In the genomic region with DNA sequence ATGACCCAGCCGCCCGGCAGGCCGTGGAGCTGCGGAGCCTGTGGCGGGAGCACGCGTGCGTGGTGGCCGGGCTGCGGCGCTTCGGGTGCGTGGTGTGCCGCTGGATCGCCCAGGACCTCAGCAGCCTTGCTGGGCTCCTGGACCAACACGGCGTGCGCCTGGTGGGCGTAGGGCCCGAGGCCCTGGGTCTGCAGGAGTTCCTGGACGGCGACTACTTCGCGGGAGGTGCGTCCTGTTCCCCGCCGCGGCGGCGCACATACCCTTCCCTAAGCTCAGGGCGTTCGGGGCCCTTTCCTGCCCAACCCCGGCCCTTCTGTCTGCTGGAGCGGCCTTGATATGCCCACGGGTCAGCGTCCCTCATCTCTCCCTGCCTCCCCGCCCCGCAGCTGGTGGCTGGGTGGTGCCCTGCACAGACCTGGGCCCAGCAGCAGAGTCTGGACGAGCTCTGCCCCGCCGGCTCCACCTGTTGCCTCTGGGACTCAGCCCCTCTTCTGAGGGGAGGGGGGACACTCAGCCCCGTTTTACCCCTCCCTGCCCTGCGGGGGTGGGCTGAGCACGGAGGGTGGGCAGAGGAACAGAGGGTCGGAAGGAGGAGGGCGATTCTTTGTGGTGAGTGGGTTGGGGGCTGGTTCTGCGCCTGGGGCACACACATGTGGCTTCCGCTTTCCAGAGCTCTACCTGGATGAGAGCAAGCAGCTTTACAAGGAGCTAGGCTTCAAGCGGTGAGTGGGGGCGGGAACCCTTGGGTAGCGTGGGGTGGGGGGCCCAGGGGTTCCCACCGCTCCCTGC, we compare ENCODE assay signal across 8 cellular contexts. TPM values are rescaled to one million over a fixed set of nuclear protein-coding genes. Genes with fewer than 3 reads are reported as not detected.
DNase-seq lines count a peak whose midpoint lies in the region; ATAC-seq lines count a peak whose summit lies in the region.

No MANE protein-coding gene starts in this region.

- no peaks in the 10 kb centered on the region for H3K27me3 Mint-ChIP-seq in activated T-helper 2 cell treated with anti-CD3 and anti-CD28 coated beads, Interferon-gamma antibody, Interleukin-2, Interleukin-4, amounts not matched to agents 10 μg/mL and 5 μg/mL and 100 μg/mL, durations not matched to agents 14 hours and 24 hours and 36 hours (ENCODE audit: low read depth)

- no peaks in the 10 kb centered on the region for H3K9me3 Mint-ChIP-seq in activated T-helper 2 cell treated with anti-CD3 and anti-CD28 coated beads, Interferon-gamma antibody, Interleukin-2, Interleukin-4, amounts not matched to agents 10 μg/mL and 5 μg/mL and 100 μg/mL, durations not matched to agents 14 hours and 24 hours and 36 hours

- H3K4me1 Mint-ChIP-seq in activated T-helper 2 cell treated with anti-CD3 and anti-CD28 coated beads, Interferon-gamma antibody, Interleukin-2, Interleukin-4, amounts not matched to agents 10 μg/mL and 5 μg/mL and 100 μg/mL, durations not matched to agents 14 hours and 24 hours and 36 hours (ENCODE audit: low read depth): peaks cover 28% of the 10 kb centered on the region

- H3K36me3 Mint-ChIP-seq in activated T-helper 2 cell treated with anti-CD3 and anti-CD28 coated beads, Interferon-gamma antibody, Interleukin-2, Interleukin-4, amounts not matched to agents 10 μg/mL and 5 μg/mL and 100 μg/mL, durations not matched to agents 14 hours and 24 hours and 36 hours (ENCODE audit: low read depth): peaks cover 15% of the 10 kb centered on the region

- peak overlapping the region; percentile 66 for H3K4me3 Mint-ChIP-seq in activated T-helper 2 cell treated with anti-CD3 and anti-CD28 coated beads, Interferon-gamma antibody, Interleukin-2, Interleukin-4, amounts not matched to agents 10 μg/mL and 5 μg/mL and 100 μg/mL, durations not matched to agents 14 hours and 24 hours and 36 hours (ENCODE audit: low read depth)

- H3K4me3 ChIP-seq in GM08714 (ENCODE audit: low read length) (peak overlapping the region; percentile 67; the same call in 1 of the 2 replicates), skin epidermis (peak overlapping the region; percentile 66 to 89 (median 77))

- intact Hi-C loops in activated T-helper 2 cell treated with anti-CD3 and anti-CD28 coated beads, Interferon-gamma antibody, Interleukin-2, Interleukin-4, amounts not matched to agents 10 μg/mL and 5 μg/mL and 100 μg/mL, durations not matched to agents 14 hours and 24 hours and 36 hours (cut with micrococcal nuclease): no loop called here

- peak; percentile 45 for DNase-seq in HT-29 (ENCODE audit: low spot score)
- DNase-seq in activated T-helper 2 cell treated with anti-CD3 and anti-CD28 coated beads, Interferon-gamma antibody, Interleukin-2, Interleukin-4, amounts not matched to agents 10 μg/mL and 5 μg/mL and 100 μg/mL, durations not matched to agents 14 hours and 24 hours and 36 hours (ENCODE audit: low spot score): peak; percentile 29
- peak; percentile 61 for DNase-seq in hepatic stellate cell (ENCODE audit: low spot score)
- DNase-seq in NCI-H2081 treated with DMSO at 0.1 percent for 48 hours (lab: John Stamatoyannopoulos, UW): no peak

- no peak for ATAC-seq in HG03457 (IDR thresholded peaks at IDR 0.05; ENCODE audit: unreplicated experiment)
- ATAC-seq in GM18520 (IDR thresholded peaks at IDR 0.05; ENCODE audit: unreplicated experiment): no peak

- no peak overlapping the region for H3K27ac Mint-ChIP-seq in activated T-helper 2 cell treated with anti-CD3 and anti-CD28 coated beads, Interferon-gamma antibody, Interleukin-2, Interleukin-4, amounts not matched to agents 10 μg/mL and 5 μg/mL and 100 μg/mL, durations not matched to agents 14 hours and 24 hours and 36 hours

- peak overlapping the region; percentile 14 to 99 (median 95) for H3K27ac ChIP-seq in skin epidermis

RNA-seq across cellular contexts. Expression of a gene that starts 0.7 kb away (rescaled TPM):
- 90.1 and 101 TPM in 2 replicates for total RNA-seq in HT-29 (2014; rRNA removed; shearing (Covaris generic))
- 26.5 and 28.4 TPM in 2 replicates for total RNA-seq in activated T-helper 2 cell treated with anti-CD3 and anti-CD28 coated beads, Interferon-gamma antibody, Interleukin-2, Interleukin-4, amounts not matched to agents 10 μg/mL and 5 μg/mL and 100 μg/mL, durations not matched to agents 14 hours and 24 hours and 36 hours

RNA-seq across cellular contexts. Expression of a gene that starts 31.1 kb away (rescaled TPM):
- total RNA-seq in HT-29 (2014; rRNA removed; shearing (Covaris generic)): 77.4 and 85.6 TPM in 2 replicates
- 191 and 199 TPM in 2 replicates for total RNA-seq in activated T-helper 2 cell treated with anti-CD3 and anti-CD28 coated beads, Interferon-gamma antibody, Interleukin-2, Interleukin-4, amounts not matched to agents 10 μg/mL and 5 μg/mL and 100 μg/mL, durations not matched to agents 14 hours and 24 hours and 36 hours

RNA-seq across cellular contexts. Expression of a gene that starts 45.6 kb away (rescaled TPM):
- total RNA-seq in HT-29 (2014; rRNA removed; shearing (Covaris generic)): 21.3 and 23.0 TPM in 2 replicates
- 0.73 and 1.2 TPM in 2 replicates for total RNA-seq in activated T-helper 2 cell treated with anti-CD3 and anti-CD28 coated beads, Interferon-gamma antibody, Interleukin-2, Interleukin-4, amounts not matched to agents 10 μg/mL and 5 μg/mL and 100 μg/mL, durations not matched to agents 14 hours and 24 hours and 36 hours

RNA-seq across cellular contexts. Expression of a gene that starts 57.2 kb away (rescaled TPM):
- total RNA-seq in HT-29 (2014; rRNA removed; shearing (Covaris generic)): 0.28 and 0.42 TPM in 2 replicates
- total RNA-seq in activated T-helper 2 cell treated with anti-CD3 and anti-CD28 coated beads, Interferon-gamma antibody, Interleukin-2, Interleukin-4, amounts not matched to agents 10 μg/mL and 5 μg/mL and 100 μg/mL, durations not matched to agents 14 hours and 24 hours and 36 hours: not detected in 2 replicates
